Comparison of ENCODE assay signal across 14 cellular contexts in genomic region chr2:101734511-101735165, GRCh38. TPM values are rescaled to one million over a fixed set of nuclear protein-coding genes. Genes with fewer than 3 reads are reported as not detected.
DNase-seq lines count a peak whose midpoint lies in the region; TF ChIP-seq lines count a peak whose summit lies in the region.
"Had no signal": no experiment of that assay in that cellular context is flagged by ENCODE, and none has a peak within 500 bp of the region (broad histone marks: within the 10 kb centered on the region; RNA-seq: fewer than 3 reads in every experiment).

No MANE protein-coding gene starts in this region.

- H3K36me3 Mint-ChIP-seq in CD4-positive, alpha-beta memory T cell: no peaks in the 10 kb centered on the region
- H3K36me3 Mint-ChIP-seq in activated naive CD4-positive, alpha-beta T cell treated with anti-CD3 and anti-CD28 coated beads, Interleukin-2, amount 10 ng/mL, durations not matched to agents 7 days and 5 days: peaks cover 11% of the 10 kb centered on the region

- no peak overlapping the region for H2BK120ac ChIP-seq in neuronal stem cell (ENCODE audit: low read depth, low read length)

- no peaks in the 10 kb centered on the region for H3K27me3 Mint-ChIP-seq in CD4-positive, alpha-beta memory T cell
- H3K27me3 Mint-ChIP-seq in activated naive CD4-positive, alpha-beta T cell treated with anti-CD3 and anti-CD28 coated beads, Interleukin-2, amount 10 ng/mL, durations not matched to agents 7 days and 5 days: no peaks in the 10 kb centered on the region
- H3K27me3 Mint-ChIP-seq: activated CD4-positive, alpha-beta T cell treated with anti-CD3 and anti-CD28 coated beads, Interleukin-2, amount 10 ng/mL, durations not matched to agents 7 days and 5 days; stimulated activated naive CD8-positive, alpha-beta T cell treated with anti-CD3 and anti-CD28 coated beads, Interleukin-15, Interleukin-2, amounts not matched to agents 100 ng/mL and 50 ng/mL, for 24 hours had no signal

- peaks cover 96% of the 10 kb centered on the region for H3K79me2 ChIP-seq in fibroblast of lung (ENCODE audit: control insufficient read depth, insufficient read depth, low read length)

- H3K9ac ChIP-seq in fibroblast of lung (ENCODE audit: insufficient read depth, low read length) (no peak overlapping the region), neuronal stem cell (ENCODE audit: low read depth, low read length, poor library complexity) (peak overlapping the region; percentile 38)
- H3K9ac ChIP-seq: BLaER1 had no signal

- no peaks in the 10 kb centered on the region for H3K9me3 ChIP-seq in CD4-positive, alpha-beta memory T cell (ENCODE audit: control insufficient read depth in 1 of 2, low read length in 2 of 2)
- no peaks in the 10 kb centered on the region for H3K9me3 ChIP-seq in fibroblast of lung (ENCODE audit: control insufficient read depth, insufficient read depth, low read depth, low read length)
- no peaks in the 10 kb centered on the region for H3K9me3 ChIP-seq in neuronal stem cell (replicated peaks in 1 of 2; ENCODE audit: control insufficient read depth in 2 of 2, insufficient read depth in 1 of 2, low read depth in 1 of 2, low read length in 2 of 2)

- peaks cover 67 to 91% (median 76%) of the 10 kb centered on the region in 4 donors for H3K4me1 Mint-ChIP-seq in CD4-positive, alpha-beta memory T cell
- peaks cover 80% of the 10 kb centered on the region for H3K4me1 Mint-ChIP-seq in activated naive CD4-positive, alpha-beta T cell treated with anti-CD3 and anti-CD28 coated beads, Interleukin-2, amount 10 ng/mL, durations not matched to agents 7 days and 5 days

- WGBS in neuronal stem cell (ENCODE audit: extremely low coverage in 2 of 2, insufficient read length in 2 of 2, insufficient replicate concordance in 1 of 2), 2 donors: no CpG with 5 or more reads among the region's 8 CpGs

- CTCF ChIA-PET in CD4-positive, alpha-beta memory T cell (lab: Charles Lee; ENCODE audit: partially characterized antibody): interaction anchor here (1.2 kb wide), 1 partner anchor 11 kb away, joined by 3 read pairs; no protein-coding TSS in a partner anchor
- CTCF ChIA-PET in RWPE1 (lab: Yijun Ruan, JAX): no interaction called here
- CTCF ChIA-PET in activated naive CD4-positive, alpha-beta T cell treated with anti-CD3 and anti-CD28 coated beads, Interleukin-2, amount 10 ng/mL, durations not matched to agents 7 days and 5 days (lab: Charles Lee): interaction anchor here (1.0 to 1.4 kb wide), 3 partner anchors 9 to 97 kb away, joined by 3 to 4 read pairs (median 3); no protein-coding TSS in a partner anchor

- intact Hi-C loops in CD4-positive, alpha-beta memory T cell (cut with micrococcal nuclease): no loop called here

- no peak overlapping the region for H2AK5ac ChIP-seq in neuronal stem cell (ENCODE audit: low read depth, low read length)

- no peak overlapping the region for H3K14ac ChIP-seq in neuronal stem cell (ENCODE audit: low read length)

- H4K91ac ChIP-seq in neuronal stem cell (ENCODE audit: low read depth, low read length, poor library complexity): no peak overlapping the region

- no peak overlapping the region for H4K8ac ChIP-seq in neuronal stem cell (ENCODE audit: low read depth, low read length)

- H3K9me3 Mint-ChIP-seq in CD4-positive, alpha-beta memory T cell: no peaks in the 10 kb centered on the region
- no peaks in the 10 kb centered on the region for H3K9me3 Mint-ChIP-seq in activated naive CD4-positive, alpha-beta T cell treated with anti-CD3 and anti-CD28 coated beads, Interleukin-2, amount 10 ng/mL, durations not matched to agents 7 days and 5 days
- H3K9me3 Mint-ChIP-seq: activated CD4-positive, alpha-beta T cell treated with anti-CD3 and anti-CD28 coated beads, Interleukin-2, amount 10 ng/mL, durations not matched to agents 7 days and 5 days; stimulated activated naive CD8-positive, alpha-beta T cell treated with anti-CD3 and anti-CD28 coated beads, Interleukin-15, Interleukin-2, amounts not matched to agents 100 ng/mL and 50 ng/mL, for 24 hours had no signal

- peaks cover 88% of the 10 kb centered on the region for H3K4me1 ChIP-seq in CD4-positive, alpha-beta memory T cell (ENCODE audit: insufficient read depth, low read length)
- H3K4me1 ChIP-seq in fibroblast of lung (ENCODE audit: control insufficient read depth, extremely low read depth, insufficient read depth, low read length): peaks cover 36% of the 10 kb centered on the region
- peaks cover 9 to 22% of the 10 kb centered on the region in 2 donors for H3K4me1 ChIP-seq in neuronal stem cell (ENCODE audit: control insufficient read depth in 2 of 2, insufficient read depth in 1 of 2, low read depth in 1 of 2, low read length in 2 of 2)

- no peak overlapping the region for H3K18ac ChIP-seq in neuronal stem cell (ENCODE audit: low read length)

- H3K36me3 ChIP-seq in CD4-positive, alpha-beta memory T cell (ENCODE audit: insufficient read depth, low read length): no peaks in the 10 kb centered on the region
- H3K36me3 ChIP-seq in fibroblast of lung (ENCODE audit: control insufficient read depth, insufficient read depth, low read length) (peaks cover 2% of the 10 kb centered on the region), neuronal stem cell (replicated peaks in 1 of 2; ENCODE audit: control insufficient read depth in 2 of 2, insufficient read depth in 2 of 2, low read length in 2 of 2) (peaks cover 0 to 6% of the 10 kb centered on the region in 2 donors)

- DNase-seq in CD4-positive, alpha-beta memory T cell: no peak
- DNase-seq in RWPE1 (ENCODE audit: low spot score) (no peak), fibroblast of lung (ENCODE audit: low read depth in 2 of 2) (no peak), neuronal stem cell (ENCODE audit: low spot score) (no peak), HUDEP-2 (lab: John Stamatoyannopoulos, UW; ENCODE audit: unreplicated experiment in 76 of 76) (no peak), HCEC 1CT (no peak), dermis blood vessel endothelial cell (no peak)
- no peak for DNase-seq in activated naive CD4-positive, alpha-beta T cell treated with anti-CD3 and anti-CD28 coated beads, Interleukin-2, amount 10 ng/mL, durations not matched to agents 7 days and 5 days
- DNase-seq: activated CD4-positive, alpha-beta T cell treated with anti-CD3 and anti-CD28 coated beads, Interleukin-2, amount 10 ng/mL, durations not matched to agents 7 days and 5 days; erythroblast; GDM1; stimulated activated CD4-positive, alpha-beta T cell treated with anti-CD3 and anti-CD28 coated beads, Interleukin-4, amount 100 ng/mL, for 1 hour had no signal

- H3K27ac ChIP-seq in CD4-positive, alpha-beta memory T cell (ENCODE audit: low read depth, low read length): no peak overlapping the region
- H3K27ac ChIP-seq in RWPE1: peak overlapping the region; percentile 47
- no peak overlapping the region for H3K27ac ChIP-seq in fibroblast of lung (ENCODE audit: insufficient read depth, low read length)
- no peak overlapping the region for H3K27ac ChIP-seq in neuronal stem cell (replicated peaks; ENCODE audit: low read length)
- H3K27ac ChIP-seq: BLaER1 had no signal

- no peak overlapping the region for H2AFZ ChIP-seq in fibroblast of lung (ENCODE audit: low read length)
- H2AFZ ChIP-seq in neuronal stem cell (ENCODE audit: low read length): no peak overlapping the region

- H3K4ac ChIP-seq in neuronal stem cell (ENCODE audit: low read length): no peak overlapping the region

- no peak overlapping the region for H2BK12ac ChIP-seq in neuronal stem cell (ENCODE audit: low read length)

- H3K4me3 ChIP-seq in CD4-positive, alpha-beta memory T cell (ENCODE audit: low read length in 2 of 2): no peak overlapping the region
- no peak overlapping the region for H3K4me3 ChIP-seq in fibroblast of lung (replicated peaks in 1 of 4; ENCODE audit: control extremely low read depth in 1 of 4, insufficient read depth in 1 of 4, low read depth in 3 of 4, low read length in 4 of 4)
- no peak overlapping the region for H3K4me3 ChIP-seq in neuronal stem cell (ENCODE audit: low read length in 2 of 2)
- H3K4me3 ChIP-seq: BLaER1 had no signal

- H3K27ac Mint-ChIP-seq in CD4-positive, alpha-beta memory T cell: peak overlapping the region in 6 of 7 donors; percentile 0 to 75 (median 36)
- H3K27ac Mint-ChIP-seq in activated naive CD4-positive, alpha-beta T cell treated with anti-CD3 and anti-CD28 coated beads, Interleukin-2, amount 10 ng/mL, durations not matched to agents 7 days and 5 days: no peak overlapping the region
- H3K27ac Mint-ChIP-seq: activated CD4-positive, alpha-beta T cell treated with anti-CD3 and anti-CD28 coated beads, Interleukin-2, amount 10 ng/mL, durations not matched to agents 7 days and 5 days; stimulated activated naive CD8-positive, alpha-beta T cell treated with anti-CD3 and anti-CD28 coated beads, Interleukin-15, Interleukin-2, amounts not matched to agents 100 ng/mL and 50 ng/mL, for 24 hours had no signal

- H4K20me1 ChIP-seq in fibroblast of lung (ENCODE audit: control insufficient read depth, extremely low read depth, insufficient read depth, low read length): peaks cover 4% of the 10 kb centered on the region

- TF ChIP-seq CTCF in RWPE1 (conservative IDR thresholded peaks at IDR 0.05; ENCODE audit: low read depth) (no peak), fibroblast of lung (conservative IDR thresholded peaks at IDR 0.05 in 1 of 2, IDR thresholded peaks at IDR 0.05 in 1 of 2; ENCODE audit: low read depth in 1 of 2, low read length in 2 of 2) (no peak)

- H3K23ac ChIP-seq in neuronal stem cell (ENCODE audit: low read depth, low read length, poor library complexity): no peak overlapping the region

- POLR2A ChIA-PET in CD4-positive, alpha-beta memory T cell (lab: Charles Lee; ENCODE audit: partially characterized antibody): no interaction called here
- POLR2A ChIA-PET in RWPE1 (lab: Yijun Ruan, JAX; ENCODE audit: low non-redundant PET): no interaction called here

- no peak overlapping the region for H2BK5ac ChIP-seq in neuronal stem cell (ENCODE audit: low read length)

- H3K79me1 ChIP-seq in neuronal stem cell (ENCODE audit: low read depth, low read length): peaks cover 2% of the 10 kb centered on the region

- H3K4me3 Mint-ChIP-seq in CD4-positive, alpha-beta memory T cell: peak overlapping the region in 3 of 8 donors; percentile 17 to 53 (median 37)
- no peak overlapping the region for H3K4me3 Mint-ChIP-seq in activated naive CD4-positive, alpha-beta T cell treated with anti-CD3 and anti-CD28 coated beads, Interleukin-2, amount 10 ng/mL, durations not matched to agents 7 days and 5 days
- H3K4me3 Mint-ChIP-seq: activated CD4-positive, alpha-beta T cell treated with anti-CD3 and anti-CD28 coated beads, Interleukin-2, amount 10 ng/mL, durations not matched to agents 7 days and 5 days; stimulated activated naive CD8-positive, alpha-beta T cell treated with anti-CD3 and anti-CD28 coated beads, Interleukin-15, Interleukin-2, amounts not matched to agents 100 ng/mL and 50 ng/mL, for 24 hours had no signal

- H3K27me3 ChIP-seq in CD4-positive, alpha-beta memory T cell (ENCODE audit: insufficient read depth, low read length): no peaks in the 10 kb centered on the region
- H3K27me3 ChIP-seq in fibroblast of lung (ENCODE audit: control insufficient read depth, insufficient read depth, low read length) (no peaks in the 10 kb centered on the region), neuronal stem cell (ENCODE audit: control insufficient read depth in 3 of 3, insufficient read depth in 3 of 3, low read depth in 1 of 3, low read length in 3 of 3) (no peaks in the 10 kb centered on the region)
- H3K27me3 ChIP-seq: BLaER1 had no signal

- H3K4me2 ChIP-seq in fibroblast of lung (ENCODE audit: extremely low read depth, insufficient read depth, low read length) (peak overlapping the region; percentile 8), neuronal stem cell (ENCODE audit: insufficient read depth, low read length, poor library complexity, severe bottlenecking) (no peak overlapping the region)
- H3K4me2 ChIP-seq: BLaER1 had no signal

- no peak overlapping the region for H2BK15ac ChIP-seq in neuronal stem cell (ENCODE audit: low read length)

RNA-seq across cellular contexts. Expression of gene MAP4K4, which starts 37.1 kb away (rescaled TPM):
- total RNA-seq in CD4-positive, alpha-beta memory T cell: 100 to 1,000 TPM; 105 to 114 TPM
- 10 to 100 TPM in 1 of 2 donors, 1 to 10 TPM in 1; 2.4 to 18.9 TPM for polyA plus RNA-seq in CD4-positive, alpha-beta memory T cell
- total RNA-seq in fibroblast of lung (164 and 210 TPM in 2 replicates), dermis blood vessel endothelial cell (192 and 255 TPM in 2 replicates)
- 113 and 170 TPM in 2 replicates for polyA plus RNA-seq in fibroblast of lung
- 135 and 190 TPM in 2 replicates for polyA plus RNA-seq in fibroblast of lung (2012)
- polyA minus RNA-seq in fibroblast of lung (ENCODE audit: low replicate concordance): 104 and 141 TPM in 2 replicates
- 89.8 TPM for polyA plus RNA-seq in neuronal stem cell (2013, experiment 1 of 2)
- 89.7 TPM for polyA plus RNA-seq in neuronal stem cell (2013, experiment 2 of 2)
